In genomic region chr6:166672624-166673165, GRCh38 we compare ENCODE assay signal across 15 cellular contexts. TPM values are rescaled to one million over a fixed set of nuclear protein-coding genes. Genes with fewer than 3 reads are reported as not detected.
DNase-seq lines count a peak whose midpoint lies in the region; ATAC-seq, FAIRE-seq and TF ChIP-seq lines count a peak whose summit lies in the region.
"Had no signal": no experiment of that assay in that cellular context is flagged by ENCODE, and none has a peak within 500 bp of the region (broad histone marks: within the 10 kb centered on the region; RNA-seq: fewer than 3 reads in every experiment).

No MANE protein-coding gene starts in this region.

- no peak for TF ChIP-seq CTCF in DOHH2 (IDR thresholded peaks at IDR 0.05; ENCODE audit: low read depth, low read length, poor library complexity, severe bottlenecking)
- TF ChIP-seq CTCF in astrocyte (IDR thresholded peaks at IDR 0.05; ENCODE audit: insufficient read depth, low read depth, low read length): no peak
- TF ChIP-seq CTCF in transverse colon (IDR thresholded peaks at IDR 0.05): no peak

- H3K9me3 Mint-ChIP-seq in astrocyte (ENCODE audit: unreplicated experiment): peaks cover 2% of the 10 kb centered on the region
- H3K9me3 Mint-ChIP-seq: CD4-positive, alpha-beta memory T cell had no signal

- H3K36me3 Mint-ChIP-seq in astrocyte (ENCODE audit: low read depth, unreplicated experiment): peaks cover 8% of the 10 kb centered on the region

- H2AFZ ChIP-seq in astrocyte (ENCODE audit: low read depth, low read length): peak overlapping the region; percentile 11
- H2AFZ ChIP-seq in neuronal stem cell (ENCODE audit: low read length): no peak overlapping the region
- H2AFZ ChIP-seq: PC-9 had no signal

- H3K27me3 ChIP-seq in BLaER1 (no peaks in the 10 kb centered on the region), DOHH2 (ENCODE audit: control insufficient read depth, low read length) (peaks cover 4% of the 10 kb centered on the region), astrocyte (ENCODE audit: insufficient read depth, low read length) (peaks cover 8% of the 10 kb centered on the region), neuronal stem cell (ENCODE audit: control insufficient read depth in 3 of 3, insufficient read depth in 3 of 3, low read depth in 1 of 3, low read length in 3 of 3) (no peaks in the 10 kb centered on the region), transverse colon (no peaks in the 10 kb centered on the region)

- no CpG with 5 or more reads among the region's 13 CpGs for WGBS in neuronal stem cell (ENCODE audit: extremely low coverage in 2 of 2, insufficient read length in 2 of 2, insufficient replicate concordance in 1 of 2), 2 donors
- 62 to 63% methylated on average over 1 to 10 of the region's 13 CpGs for WGBS in transverse colon (ENCODE audit: low coverage in 1 of 2), 2 donors

- no peak overlapping the region for H2BK5ac ChIP-seq in neuronal stem cell (ENCODE audit: low read length)

- H3K9me3 ChIP-seq in BLaER1 (peaks cover 15% of the 10 kb centered on the region; the same call in 1 of the 2 replicates), DOHH2 (ENCODE audit: control insufficient read depth, insufficient read depth, low read length) (no peaks in the 10 kb centered on the region), astrocyte (ENCODE audit: insufficient read depth, low read depth, low read length) (no peaks in the 10 kb centered on the region), neuronal stem cell (replicated peaks in 1 of 2; ENCODE audit: control insufficient read depth in 2 of 2, insufficient read depth in 1 of 2, low read depth in 1 of 2, low read length in 2 of 2) (peaks cover 2 to 4% of the 10 kb centered on the region in 2 donors), transverse colon (no peaks in the 10 kb centered on the region)

- no peak overlapping the region for H3K4ac ChIP-seq in neuronal stem cell (ENCODE audit: low read length)

- H3K79me1 ChIP-seq in neuronal stem cell (ENCODE audit: low read depth, low read length): no peaks in the 10 kb centered on the region

- H2AK5ac ChIP-seq in neuronal stem cell (ENCODE audit: low read depth, low read length): peak overlapping the region; percentile 50

- no peak for FAIRE-seq in astrocyte (lab: Jason Lieb, UNC)

- intact Hi-C loops in transverse colon (cut with DNase I; ENCODE audit: low total_unique reads): no loop called here

- H3F3A ChIP-seq in DOHH2 (ENCODE audit: control insufficient read depth, insufficient read depth): no peaks in the 10 kb centered on the region

- no peak overlapping the region for H2BK15ac ChIP-seq in neuronal stem cell (ENCODE audit: low read length)

- H3K27ac Mint-ChIP-seq in astrocyte (ENCODE audit: unreplicated experiment): no peak overlapping the region
- H3K27ac Mint-ChIP-seq: B cell had no signal

- no peak overlapping the region for H3K23ac ChIP-seq in neuronal stem cell (ENCODE audit: low read depth, low read length, poor library complexity)

- in situ Hi-C loops in transverse colon (cut with MboI; ENCODE audit: low pct_ligation_motif_present in 1 of 4, low pct_unique_long_range_greater_than_20kb in 1 of 4, low sequenced_read_pairs in 3 of 4): no loop called here

- H3K4me1 ChIP-seq in BLaER1: peaks cover 43% of the 10 kb centered on the region
- peaks cover 37% of the 10 kb centered on the region for H3K4me1 ChIP-seq in DOHH2 (ENCODE audit: control insufficient read depth, low read length)
- no peaks in the 10 kb centered on the region for H3K4me1 ChIP-seq in astrocyte (ENCODE audit: insufficient read depth, low read length)
- H3K4me1 ChIP-seq in neuronal stem cell (ENCODE audit: control insufficient read depth in 2 of 2, insufficient read depth in 1 of 2, low read depth in 1 of 2, low read length in 2 of 2): peaks cover 9 to 13% of the 10 kb centered on the region in 2 donors
- no peaks in the 10 kb centered on the region for H3K4me1 ChIP-seq in transverse colon

- no peaks in the 10 kb centered on the region for H3K9me2 ChIP-seq in DOHH2 (replicated peaks; ENCODE audit: control insufficient read depth, low read length)

- ATAC-seq in HG03196 (IDR thresholded peaks at IDR 0.05; ENCODE audit: unreplicated experiment): no peak

- H3K79me2 ChIP-seq in DOHH2 (ENCODE audit: control insufficient read depth, low read length) (no peaks in the 10 kb centered on the region), astrocyte (ENCODE audit: insufficient read depth, low read length) (no peaks in the 10 kb centered on the region)

- H3K9ac ChIP-seq in BLaER1 (no peak overlapping the region), astrocyte (ENCODE audit: low read length) (no peak overlapping the region), neuronal stem cell (ENCODE audit: low read depth, low read length, poor library complexity) (no peak overlapping the region)

- DNase-seq in astrocyte (ENCODE audit: low read depth) (no peak), neuronal stem cell (ENCODE audit: low spot score) (no peak), transverse colon (no peak)
- DNase-seq in central memory CD4-positive, alpha-beta T cell: no peak
- DNase-seq: Calu3; CD4-positive, alpha-beta memory T cell; KG1; NCI-H1436 treated with DMSO at 0.1 percent for 48 hours; NCI-H2029 treated with DMSO at 0.1 percent for 48 hours; NCI-H510A treated with DMSO at 0.1 percent for 48 hours; PC-9 had no signal

- H3K27me3 Mint-ChIP-seq in astrocyte (ENCODE audit: low read depth, unreplicated experiment): peaks cover 30% of the 10 kb centered on the region

- peak overlapping the region; percentile 63 for H3K18ac ChIP-seq in neuronal stem cell (ENCODE audit: low read length)

- H3K27ac ChIP-seq in BLaER1: peak overlapping the region; percentile 39; the same call in 1 of the 2 replicates
- H3K27ac ChIP-seq in DOHH2 (ENCODE audit: low read depth, low read length): no peak overlapping the region
- H3K27ac ChIP-seq in astrocyte (ENCODE audit: low read depth, low read length): no peak overlapping the region
- H3K27ac ChIP-seq in neuronal stem cell (replicated peaks; ENCODE audit: low read length): no peak overlapping the region
- no peak overlapping the region for H3K27ac ChIP-seq in transverse colon
- H3K27ac ChIP-seq: PC-9 had no signal

- H2BK120ac ChIP-seq in neuronal stem cell (ENCODE audit: low read depth, low read length): no peak overlapping the region

- H3K14ac ChIP-seq in neuronal stem cell (ENCODE audit: low read length): peak overlapping the region; percentile 92

- no peak overlapping the region for H3K4me3 Mint-ChIP-seq in astrocyte (ENCODE audit: unreplicated experiment)
- H3K4me3 Mint-ChIP-seq: B cell had no signal

- TF ChIP-seq POLR2A in transverse colon (IDR thresholded peaks at IDR 0.05): no peak

- H2BK12ac ChIP-seq in neuronal stem cell (ENCODE audit: low read length): no peak overlapping the region

- H4K8ac ChIP-seq in neuronal stem cell (ENCODE audit: low read depth, low read length): no peak overlapping the region

- H4K91ac ChIP-seq in neuronal stem cell (ENCODE audit: low read depth, low read length, poor library complexity): no peak overlapping the region

- H3K36me3 ChIP-seq in BLaER1: no peaks in the 10 kb centered on the region
- H3K36me3 ChIP-seq in DOHH2 (ENCODE audit: control insufficient read depth, low read length): no peaks in the 10 kb centered on the region
- no peaks in the 10 kb centered on the region for H3K36me3 ChIP-seq in astrocyte (ENCODE audit: insufficient read depth, low read length)
- H3K36me3 ChIP-seq in neuronal stem cell (replicated peaks in 1 of 2; ENCODE audit: control insufficient read depth in 2 of 2, insufficient read depth in 2 of 2, low read length in 2 of 2): no peaks in the 10 kb centered on the region
- H3K36me3 ChIP-seq in transverse colon: no peaks in the 10 kb centered on the region

- H3K4me3 ChIP-seq in BLaER1 (no peak overlapping the region), DOHH2 (ENCODE audit: low read length) (0 out of 2 replicates have a peak overlapping the region, but pooled peaks have one; percentile 11), astrocyte (ENCODE audit: insufficient read depth, low read depth, low read length) (no peak overlapping the region), neuronal stem cell (ENCODE audit: low read length in 2 of 2) (no peak overlapping the region), transverse colon (no peak overlapping the region)
- H3K4me3 ChIP-seq: PC-9 had no signal

- H4K20me1 ChIP-seq in BLaER1 (no peaks in the 10 kb centered on the region), DOHH2 (ENCODE audit: control insufficient read depth, insufficient read depth, low read depth, low read length) (no peaks in the 10 kb centered on the region), astrocyte (ENCODE audit: insufficient read depth, low read length) (no peaks in the 10 kb centered on the region)

- H3K4me2 ChIP-seq in BLaER1 (peak overlapping the region; percentile 83), DOHH2 (ENCODE audit: low read length) (peak overlapping the region; percentile 35), astrocyte (ENCODE audit: low read length) (no peak overlapping the region), neuronal stem cell (ENCODE audit: insufficient read depth, low read length, poor library complexity, severe bottlenecking) (no peak overlapping the region)
- H3K4me2 ChIP-seq: PC-9 had no signal

- TF ChIP-seq EP300 in transverse colon (IDR thresholded peaks at IDR 0.05; ENCODE audit: low read depth): no peak

- H3K4me1 Mint-ChIP-seq in astrocyte (ENCODE audit: low read depth, unreplicated experiment): peaks cover 18% of the 10 kb centered on the region

RNA-seq across cellular contexts. Expression of gene RPS6KA2, which starts 45.6 kb away (rescaled TPM):
- 33.5 and 38.8 TPM in 2 replicates for total RNA-seq in astrocyte
- polyA plus RNA-seq in neuronal stem cell (2013, experiment 1 of 2): 12.6 TPM
- polyA plus RNA-seq in neuronal stem cell (2013, experiment 2 of 2): 13.2 TPM
- 10 to 100 TPM in 3 of 4 donors, 1 to 10 TPM in 1; 9.6 to 41.1 (median 15.4) TPM for total RNA-seq in transverse colon

Comparison
In these comparisons a context has a peak if more than half of its experiments do, and no peak if none do; other contexts are left out.
1. H3K4me2 ChIP-seq: peak in BLaER1 (single experiment) and DOHH2 (single experiment); none in astrocyte (single experiment) and neuronal stem cell (single experiment).